14 cellular contexts compared by ENCODE assay signal in genomic region chr16:48113471-48113870, GRCh38. TPM values are rescaled to one million over a fixed set of nuclear protein-coding genes. Genes with fewer than 3 reads are reported as not detected.
DNase-seq lines count a peak whose midpoint lies in the region; ATAC-seq and TF ChIP-seq lines count a peak whose summit lies in the region.
"Had no signal": no experiment of that assay in that cellular context is flagged by ENCODE, and none has a peak within 500 bp of the region (broad histone marks: within the 10 kb centered on the region; RNA-seq: fewer than 3 reads in every experiment).

No MANE protein-coding gene starts in this region.

- H3K27me3 Mint-ChIP-seq in progenitor cell of endocrine pancreas = peaks cover 10% of the 10 kb centered on the region

- TF ChIP-seq CTCF in choroid plexus epithelial cell (conservative IDR thresholded peaks at IDR 0.05; ENCODE audit: low read depth, low read length) (peak; percentile 46), progenitor cell of endocrine pancreas (IDR thresholded peaks at IDR 0.05; ENCODE audit: unreplicated experiment) (peak; percentile 52)

- no peaks in the 10 kb centered on the region for H3K4me1 Mint-ChIP-seq in progenitor cell of endocrine pancreas (ENCODE audit: low read depth)

- no peak overlapping the region for H3K4me3 Mint-ChIP-seq in progenitor cell of endocrine pancreas (ENCODE audit: low read depth)

- H3K4me3 ChIP-seq in choroid plexus epithelial cell (ENCODE audit: low read depth, low read length) (no peak overlapping the region), MG63 (no peak overlapping the region)
- H3K4me3 ChIP-seq: cardiac muscle cell, thoracic aorta had no signal

- H3K9me3 ChIP-seq in MG63 = no peaks in the 10 kb centered on the region
- H3K9me3 ChIP-seq: thoracic aorta had no signal

- no peaks in the 10 kb centered on the region for H3K36me3 Mint-ChIP-seq in progenitor cell of endocrine pancreas (ENCODE audit: insufficient read depth)

- no peaks in the 10 kb centered on the region for H3K36me3 ChIP-seq in MG63
- H3K36me3 ChIP-seq: cardiac muscle cell, thoracic aorta had no signal

- DNase-seq in DMS53 (lab: John Stamatoyannopoulos, UW) (peak; percentile 36), DMS53 treated with DMSO at 0.1 percent for 48 hours (lab: John Stamatoyannopoulos, UW; ENCODE audit: unreplicated experiment) (no peak), M059J (ENCODE audit: low read depth) (peak; percentile 36), choroid plexus epithelial cell (ENCODE audit: low read depth) (no peak), progenitor cell of endocrine pancreas (ENCODE audit: low spot score, unreplicated experiment) (peak; percentile 16), MG63 (no peak)
- DNase-seq: hippocampal formation, NCI-H345 had no signal

- no peak for ATAC-seq in HG03135 (IDR thresholded peaks at IDR 0.05; ENCODE audit: unreplicated experiment)
- no peak for ATAC-seq in HG02623 (IDR thresholded peaks at IDR 0.05; ENCODE audit: unreplicated experiment)

- no peaks in the 10 kb centered on the region for H3K9me3 Mint-ChIP-seq in progenitor cell of endocrine pancreas (ENCODE audit: low read depth)

- H3K27ac Mint-ChIP-seq in progenitor cell of endocrine pancreas = no peak overlapping the region

- H3K27me3 ChIP-seq in MG63 = no peaks in the 10 kb centered on the region
- H3K27me3 ChIP-seq: cardiac muscle cell had no signal

RNA-seq across cellular contexts. Expression of gene ABCC12, which starts 42.3 kb away (rescaled TPM):
- total RNA-seq in M059J (2014; rRNA removed; shearing (Covaris generic)) = 0.02 TPM in 1 of 2 replicates, not detected in the other
- total RNA-seq in progenitor cell of endocrine pancreas = 0.36 and 1.6 TPM in 2 replicates
- total RNA-seq in MG63 (2014; rRNA removed; shearing (Covaris generic); ENCODE audit: low replicate concordance) = not detected in 2 replicates
- total RNA-seq: activated CD8-positive, alpha-beta memory T cell treated with anti-CD3 and anti-CD28 coated beads for 36 hours; cardiac muscle cell; omental fat pad; thoracic aorta had no signal

Comparison
In these comparisons a context has a peak if more than half of its experiments do, and no peak if none do; other contexts are left out.
1. DNase-seq: peak in DMS53 (single experiment), M059J (single experiment) and progenitor cell of endocrine pancreas (single experiment); none in DMS53 treated with DMSO at 0.1 percent for 48 hours (single experiment), choroid plexus epithelial cell (single experiment) and MG63 (single experiment).